In genomic region chr18:9091066-9091476, GRCh38 we compare ENCODE assay signal across 1 cellular context.
TF ChIP-seq lines count a peak whose summit lies in the region.

No MANE protein-coding gene starts in this region.

TF ChIP-seq in GM23338, 12 proteins besides CTCF, POLR2A, EP300 and RAD21 (continued from another document):
- no peak for TF ChIP-seq REST (IDR thresholded peaks at IDR 0.05; ENCODE audit: unreplicated experiment)
- TF ChIP-seq ETS1 (IDR thresholded peaks at IDR 0.05) = no peak
- TF ChIP-seq ZNF462 (CRISPR knock-in tag; IDR thresholded peaks at IDR 0.05) = no peak
